In genomic region chr7:29464693-29465092, GRCh38 we compare ENCODE assay signal across 28 cellular contexts.
"Had no signal": no experiment of that assay in that cellular context is flagged by ENCODE, and none has a peak within 500 bp of the region (broad histone marks: within the 10 kb centered on the region; RNA-seq: fewer than 3 reads in every experiment).

No MANE protein-coding gene starts in this region.

- H3K27ac Mint-ChIP-seq: memory B cell; mesothelial cell of epicardium; naive thymus-derived CD4-positive, alpha-beta T cell; nephron; neural progenitor cell; progenitor cell of endocrine pancreas; stimulated activated naive B cell treated with anti-CD40 and anti-IgM and Interleukin-4, amounts not matched to agents 10 μg/mL and 1 μg/mL and 100 μg/mL, for 72 hours; stimulated activated naive CD8-positive, alpha-beta T cell treated with anti-CD3 and anti-CD28 coated beads, Interleukin-15, Interleukin-2, amounts not matched to agents 100 ng/mL and 50 ng/mL, for 24 hours had no signal

- H3K27me3 ChIP-seq: dorsolateral prefrontal cortex, gastrocnemius medialis, heart left ventricle, hepatocyte, right lobe of liver, tibial nerve, vagina had no signal

- ATAC-seq: esophagus mucosa; gastrocnemius medialis; left lobe of liver; naive thymus-derived CD4-positive, alpha-beta T cell; right lobe of liver; stimulated activated naive B cell treated with anti-CD40 and anti-IgM and Interleukin-4, amounts not matched to agents 10 μg/mL and 1 μg/mL and 100 μg/mL, for 72 hours had no signal

- H3K9ac ChIP-seq: neural progenitor cell, parathyroid adenoma had no signal

- H3K4me3 ChIP-seq: dorsolateral prefrontal cortex, gastrocnemius medialis, heart left ventricle, hepatocyte, lung, mucosa of descending colon, neural progenitor cell, right lobe of liver, thoracic aorta, tibial nerve, vagina had no signal

- H3K4me3 Mint-ChIP-seq: memory B cell; mesothelial cell of epicardium; naive thymus-derived CD4-positive, alpha-beta T cell; nephron; neural progenitor cell; stimulated activated naive B cell treated with anti-CD40 and anti-IgM and Interleukin-4, amounts not matched to agents 10 μg/mL and 1 μg/mL and 100 μg/mL, for 72 hours; stimulated activated naive CD8-positive, alpha-beta T cell treated with anti-CD3 and anti-CD28 coated beads, Interleukin-15, Interleukin-2, amounts not matched to agents 100 ng/mL and 50 ng/mL, for 24 hours had no signal

- DNase-seq: dorsolateral prefrontal cortex; effector CD4-positive, alpha-beta T cell; foreskin fibroblast; gastrocnemius medialis; heart left ventricle; kidney; mucosa of descending colon; naive thymus-derived CD4-positive, alpha-beta T cell; right lobe of liver; small intestine; stimulated activated CD4-positive, alpha-beta T cell treated with anti-CD3 and anti-CD28 coated beads, Interleukin-15, amount 100 ng/mL, for 24 hours; stimulated activated CD4-positive, alpha-beta T cell treated with anti-CD3 and anti-CD28 coated beads, Interleukin-2, amount 100 ng/mL, for 48 hours; stimulated activated naive B cell treated with anti-CD40 and anti-IgM and Interleukin-4, amounts not matched to agents 10 μg/mL and 1 μg/mL and 100 μg/mL, for 72 hours had no signal

- H3K9me3 ChIP-seq: gastrocnemius medialis, heart left ventricle, mucosa of descending colon, right lobe of liver, thoracic aorta, tibial nerve, vagina had no signal

- H3K4me1 Mint-ChIP-seq: memory B cell; naive thymus-derived CD4-positive, alpha-beta T cell; stimulated activated naive B cell treated with anti-CD40 and anti-IgM and Interleukin-4, amounts not matched to agents 10 μg/mL and 1 μg/mL and 100 μg/mL, for 72 hours had no signal

- H3K27ac ChIP-seq: epithelial cell of prostate, gastrocnemius medialis, heart left ventricle, hepatocyte, neural progenitor cell, parathyroid adenoma, right lobe of liver, thoracic aorta, tibial nerve, vagina had no signal

- H3K4me1 ChIP-seq: gastrocnemius medialis, neural progenitor cell, parathyroid adenoma, vagina had no signal

- H3K27me3 Mint-ChIP-seq: memory B cell; progenitor cell of endocrine pancreas; stimulated activated naive CD8-positive, alpha-beta T cell treated with anti-CD3 and anti-CD28 coated beads, Interleukin-15, Interleukin-2, amounts not matched to agents 100 ng/mL and 50 ng/mL, for 24 hours had no signal

- H3K9me3 Mint-ChIP-seq: memory B cell; mesothelial cell of epicardium; nephron; stimulated activated naive B cell treated with anti-CD40 and anti-IgM and Interleukin-4, amounts not matched to agents 10 μg/mL and 1 μg/mL and 100 μg/mL, for 72 hours; stimulated activated naive CD8-positive, alpha-beta T cell treated with anti-CD3 and anti-CD28 coated beads, Interleukin-15, Interleukin-2, amounts not matched to agents 100 ng/mL and 50 ng/mL, for 24 hours had no signal

- H3K36me3 Mint-ChIP-seq: memory B cell; mesothelial cell of epicardium; naive thymus-derived CD4-positive, alpha-beta T cell; neural progenitor cell; stimulated activated naive B cell treated with anti-CD40 and anti-IgM and Interleukin-4, amounts not matched to agents 10 μg/mL and 1 μg/mL and 100 μg/mL, for 72 hours had no signal

- H3K36me3 ChIP-seq: gastrocnemius medialis, heart left ventricle, neural progenitor cell, right lobe of liver, thoracic aorta, tibial nerve, vagina had no signal
